Comparison of ENCODE assay signal across 18 cellular contexts in genomic region chr7:12927635-12928434, GRCh38.
DNase-seq lines count a peak whose midpoint lies in the region; ATAC-seq, FAIRE-seq and TF ChIP-seq lines count a peak whose summit lies in the region.
"Had no signal": no experiment of that assay in that cellular context is flagged by ENCODE, and none has a peak within 500 bp of the region (broad histone marks: within the 10 kb centered on the region; RNA-seq: fewer than 3 reads in every experiment).

No MANE protein-coding gene starts in this region.

- H2AFZ ChIP-seq in IMR-90 (replicated peaks; ENCODE audit: low read length, poor library complexity) (no peak overlapping the region), endothelial cell of umbilical vein (ENCODE audit: low read depth, low read length) (no peak overlapping the region)

- H3K56ac ChIP-seq in IMR-90 (ENCODE audit: extremely low read depth, insufficient read depth, low read length): no peak overlapping the region

- H3K27ac Mint-ChIP-seq in type B pancreatic cell: peak overlapping the region; percentile 79
- H3K27ac Mint-ChIP-seq: CD8-positive, alpha-beta T cell had no signal

- H2BK120ac ChIP-seq in IMR-90 (ENCODE audit: low read depth, low read length): no peak overlapping the region

- H3K4me3 ChIP-seq in IMR-90 (ENCODE audit: insufficient read depth, low read depth, low read length) (no peak overlapping the region), endothelial cell of umbilical vein (replicated peaks in 1 of 3; ENCODE audit: insufficient read depth in 1 of 3, low read depth in 1 of 3, low read length in 3 of 3) (no peak overlapping the region)
- H3K4me3 ChIP-seq: MG63, SK-N-MC had no signal

- in situ Hi-C loops in IMR-90 (cut with MboI; ENCODE audit: low sequenced_read_pairs): no loop called here

- H2AK9ac ChIP-seq in IMR-90 (replicated peaks; ENCODE audit: low read depth, low read length, poor library complexity): no peak overlapping the region

- H2AK5ac ChIP-seq in IMR-90 (ENCODE audit: low read depth, low read length): no peak overlapping the region

- CTCF ChIA-PET in IMR-90 (lab: Yijun Ruan, JAX): no interaction called here
- CTCF ChIA-PET in endothelial cell of umbilical vein (lab: Charles Lee): no interaction called here

- no peak for DNase-seq in IMR-90
- DNase-seq in NCI-H69 (lab: John Stamatoyannopoulos, UW): peak; percentile 90
- DNase-seq in endothelial cell of umbilical vein (ENCODE audit: low read depth, low spot score): no peak
- no peak for DNase-seq in type B pancreatic cell (ENCODE audit: extremely low spot score, unreplicated experiment)
- DNase-seq in NCI-H146 treated with DMSO at 0.1 percent for 48 hours (lab: John Stamatoyannopoulos, UW; ENCODE audit: unreplicated experiment): no peak
- no peak for DNase-seq in iPS-NIHi7 (ENCODE audit: extremely low spot score)
- DNase-seq: BE2C; CD8-positive, alpha-beta T cell; DMS 273 treated with DMSO at 0.1 percent for 48 hours; KG1; MG63; NCI-H1105; NCI-H1930; NCI-H526 had no signal

- H3K27me3 ChIP-seq in IMR-90 (ENCODE audit: control insufficient read depth, insufficient read depth, low read length) (no peaks in the 10 kb centered on the region), endothelial cell of umbilical vein (ENCODE audit: control insufficient read depth in 2 of 2, insufficient read depth in 2 of 2, low read length in 2 of 2) (no peaks in the 10 kb centered on the region)
- H3K27me3 ChIP-seq: MG63 had no signal

- peak; percentile 8 for FAIRE-seq in endothelial cell of umbilical vein (lab: Jason Lieb, UNC)

- peaks cover 39% of the 10 kb centered on the region for H3K4me1 Mint-ChIP-seq in type B pancreatic cell (ENCODE audit: unreplicated experiment)

- H3K23ac ChIP-seq in IMR-90 (ENCODE audit: low read depth, low read length): peak overlapping the region; percentile 12; the same call in 1 of the 2 replicates

- BruUV-seq in IMR-90 (replicated peaks; lab: Mats Ljungman, UMichigan) (no TSS peak), endothelial cell of umbilical vein (replicated peaks; lab: Mats Ljungman, UMichigan) (no TSS peak)

- TF ChIP-seq POLR2A in IMR-90 (IDR thresholded peaks at IDR 0.05; ENCODE audit: low read depth, low read length) (no peak), endothelial cell of umbilical vein (IDR thresholded peaks at IDR 0.05; ENCODE audit: low read depth, low read length) (no peak)

- H3K27ac ChIP-seq in IMR-90 (ENCODE audit: insufficient read depth, low read length) (no peak overlapping the region), endothelial cell of umbilical vein (ENCODE audit: insufficient read depth, low read depth, low read length) (no peak overlapping the region)
- H3K27ac ChIP-seq: HL-60, SK-N-MC had no signal

- no peak overlapping the region; the same call in 2 of the 3 replicates for H2BK15ac ChIP-seq in IMR-90 (ENCODE audit: low read depth, low read length)

- peak overlapping the region; percentile 42 for H3K4me3 Mint-ChIP-seq in type B pancreatic cell
- H3K4me3 Mint-ChIP-seq: CD8-positive, alpha-beta T cell had no signal

- H3K9me1 ChIP-seq in IMR-90 (ENCODE audit: insufficient read depth, low read length): no peaks in the 10 kb centered on the region
- no peaks in the 10 kb centered on the region for H3K9me1 ChIP-seq in endothelial cell of umbilical vein (replicated peaks; ENCODE audit: control insufficient read depth, extremely low read depth, insufficient read depth, low read length)

- POLR2A ChIA-PET in IMR-90 (lab: Charles Lee; ENCODE audit: unreplicated experiment) (no interaction called here), endothelial cell of umbilical vein (lab: Charles Lee) (no interaction called here)

- no peak overlapping the region; the same call in 1 of the 2 replicates for H3K14ac ChIP-seq in IMR-90 (replicated peaks; ENCODE audit: low read depth, low read length)

- H3K18ac ChIP-seq in IMR-90 (ENCODE audit: low read depth, low read length): no peak overlapping the region

- WGBS in IMR-90 (ENCODE audit: extremely low coverage in 2 of 2, insufficient read length in 1 of 2), 2 experiments: no CpG with 5 or more reads among the region's 4 CpGs

- no peaks in the 10 kb centered on the region for H3K9me3 ChIP-seq in IMR-90 (ENCODE audit: control insufficient read depth, insufficient read depth, low read length)
- no peaks in the 10 kb centered on the region for H3K9me3 ChIP-seq in endothelial cell of umbilical vein (replicated peaks; ENCODE audit: control insufficient read depth, insufficient read depth, low read length)
- H3K9me3 ChIP-seq: BE2C, MG63 had no signal

- H3K27me3 Mint-ChIP-seq in type B pancreatic cell: no peaks in the 10 kb centered on the region

- no peak overlapping the region for H3K4ac ChIP-seq in IMR-90 (ENCODE audit: low read depth, low read length)

- H3K9ac ChIP-seq in IMR-90 (ENCODE audit: low read depth, low read length) (no peak overlapping the region), endothelial cell of umbilical vein (replicated peaks; ENCODE audit: extremely low read depth, insufficient read depth, low read length) (no peak overlapping the region)

- H2BK5ac ChIP-seq in IMR-90 (ENCODE audit: low read depth, low read length, poor library complexity, severe bottlenecking): no peak overlapping the region

- H3K4me2 ChIP-seq in IMR-90 (ENCODE audit: low read depth, low read length): no peak overlapping the region
- no peak overlapping the region for H3K4me2 ChIP-seq in endothelial cell of umbilical vein (ENCODE audit: insufficient read depth, low read length)

- TF ChIP-seq CTCF in IMR-90 (conservative IDR thresholded peaks at IDR 0.05; ENCODE audit: low read depth, low read length): no peak
- TF ChIP-seq CTCF in endothelial cell of umbilical vein (IDR thresholded peaks at IDR 0.05; ENCODE audit: extremely low read depth in 1 of 2, insufficient read depth in 1 of 2, low read depth in 1 of 2, low read length in 2 of 2): no peak
- TF ChIP-seq CTCF in type B pancreatic cell (conservative IDR thresholded peaks at IDR 0.05): no peak

- ATAC-seq in IMR-90 (ENCODE audit: low read depth) (peak; percentile 44), GM18502 (IDR thresholded peaks at IDR 0.05; ENCODE audit: poor library complexity, unreplicated experiment) (no peak)
- ATAC-seq: CD8-positive, alpha-beta T cell; Right ventricle myocardium inferior had no signal

- H2BK20ac ChIP-seq in IMR-90 (ENCODE audit: low read depth, low read length): no peak overlapping the region

- no peak for TF ChIP-seq RAD21 in IMR-90 (IDR thresholded peaks at IDR 0.05; ENCODE audit: low read length)

- intact Hi-C loops in IMR-90 (cut with micrococcal nuclease): no loop called here
- intact Hi-C loops in endothelial cell of umbilical vein (cut with micrococcal nuclease): no loop called here

- no peaks in the 10 kb centered on the region for H3K79me2 ChIP-seq in endothelial cell of umbilical vein (ENCODE audit: control insufficient read depth, insufficient read depth, low read length)

- no peak overlapping the region for H4K5ac ChIP-seq in IMR-90 (ENCODE audit: low read depth, low read length)

- peaks cover 4% of the 10 kb centered on the region for H3K9me3 Mint-ChIP-seq in type B pancreatic cell
- H3K9me3 Mint-ChIP-seq: CD8-positive, alpha-beta T cell had no signal

- H4K20me1 ChIP-seq in IMR-90 (ENCODE audit: insufficient read depth, low read length) (no peaks in the 10 kb centered on the region), endothelial cell of umbilical vein (replicated peaks; ENCODE audit: control insufficient read depth, extremely low read depth, insufficient read depth, low read length) (no peaks in the 10 kb centered on the region)

- H3K36me3 ChIP-seq in IMR-90 (ENCODE audit: control insufficient read depth, insufficient read depth, low read length) (no peaks in the 10 kb centered on the region), endothelial cell of umbilical vein (ENCODE audit: control insufficient read depth in 2 of 2, extremely low read depth in 1 of 2, insufficient read depth in 2 of 2, low read length in 2 of 2) (no peaks in the 10 kb centered on the region)
- H3K36me3 ChIP-seq: BE2C, MG63 had no signal

- dilution Hi-C loops in IMR-90 (cut with HindIII; ENCODE audit: low sequenced_read_pairs, unreplicated experiment): no loop called here
- dilution Hi-C loops in endothelial cell of umbilical vein (cut with MboI; ENCODE audit: extremely low pct_ligation_motif_present, low sequenced_read_pairs): no loop called here

- H4K91ac ChIP-seq in IMR-90 (ENCODE audit: insufficient read depth, low read depth, low read length): no peak overlapping the region

- no peaks in the 10 kb centered on the region for H3K36me3 Mint-ChIP-seq in type B pancreatic cell
- H3K36me3 Mint-ChIP-seq: CD8-positive, alpha-beta T cell had no signal

- H4K8ac ChIP-seq in IMR-90 (ENCODE audit: low read depth in 2 of 2, low read length in 2 of 2): no peak overlapping the region

- H3K4me1 ChIP-seq in IMR-90 (ENCODE audit: control insufficient read depth, insufficient read depth, low read length): no peaks in the 10 kb centered on the region
- no peaks in the 10 kb centered on the region for H3K4me1 ChIP-seq in endothelial cell of umbilical vein (ENCODE audit: control insufficient read depth, extremely low read depth, insufficient read depth, low read length)
- H3K4me1 ChIP-seq: BE2C had no signal

- H3K79me1 ChIP-seq in IMR-90 (ENCODE audit: low read depth in 1 of 2, low read length in 2 of 2): no peaks in the 10 kb centered on the region

TF ChIP-seq in IMR-90, 13 proteins besides CTCF, POLR2A, EP300 and RAD21 (continues in another document):
- TF ChIP-seq SMC3 (IDR thresholded peaks at IDR 0.05; ENCODE audit: low read depth, low read length): no peak
- no peak for TF ChIP-seq RCOR1 (IDR thresholded peaks at IDR 0.05; ENCODE audit: insufficient replicate concordance, low read length)
- no peak for TF ChIP-seq BHLHE40 (IDR thresholded peaks at IDR 0.05; ENCODE audit: low read depth, low read length)
- TF ChIP-seq MAFK (IDR thresholded peaks at IDR 0.05; ENCODE audit: low read depth, low read length): no peak

TF ChIP-seq in endothelial cell of umbilical vein, 7 proteins besides CTCF, POLR2A, EP300 and RAD21:
- TF ChIP-seq MYC (IDR thresholded peaks at IDR 0.05; ENCODE audit: low read depth, low read length) (no peak), POLR2AphosphoS5 (IDR thresholded peaks at IDR 0.05; ENCODE audit: insufficient read depth, low read depth, low read length) (no peak), FOS (IDR thresholded peaks at IDR 0.05; ENCODE audit: borderline replicate concordance, insufficient read depth, low read length) (no peak), MAX (IDR thresholded peaks at IDR 0.05; ENCODE audit: insufficient read depth, insufficient read length) (no peak), JUN (IDR thresholded peaks at IDR 0.05; ENCODE audit: borderline replicate concordance, insufficient read depth, insufficient read length, low read depth) (no peak), GATA2 (IDR thresholded peaks at IDR 0.05; ENCODE audit: insufficient read depth, insufficient read length, low read depth, low read length) (no peak), EZH2 (IDR thresholded peaks at IDR 0.05; ENCODE audit: borderline replicate concordance, low read depth, low read length, severe bottlenecking) (no peak)
